Comparison of ENCODE assay signal across 31 cellular contexts in the genomic region with DNA sequence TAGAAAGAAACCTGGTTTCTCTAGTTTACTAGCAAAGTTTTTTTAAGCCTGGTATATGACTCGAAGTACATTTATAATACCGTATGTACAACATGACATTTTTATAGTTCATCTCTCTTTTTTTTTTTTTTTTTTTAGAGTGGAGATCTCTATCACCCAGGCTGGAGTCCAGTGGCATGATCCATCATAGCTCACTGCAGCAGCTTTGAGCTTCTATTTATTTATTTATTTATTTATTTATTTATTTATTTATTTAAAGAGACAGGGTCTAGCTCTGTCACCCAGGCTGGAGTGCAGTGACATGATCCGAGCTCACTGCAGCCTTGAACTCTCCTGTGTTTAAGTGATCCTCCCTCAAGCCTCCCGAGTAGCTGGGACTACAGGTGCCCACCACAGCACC.
"Had no signal": no experiment of that assay in that cellular context is flagged by ENCODE, and none has a peak within 500 bp of the region (broad histone marks: within the 10 kb centered on the region; RNA-seq: fewer than 3 reads in every experiment).

No MANE protein-coding gene starts in this region.

- H3K4me3 ChIP-seq: neural progenitor cell, ovary, psoas muscle, right lobe of liver, sigmoid colon, smooth muscle cell, spleen, suprapubic skin, testis, tibial artery, transverse colon, upper lobe of right lung, uterus had no signal

- DNase-seq: natural killer cell; occipital lobe; ovary; posterior cingulate gyrus; psoas muscle; right cardiac atrium; right lobe of liver; sigmoid colon; spleen; stimulated activated CD4-positive, alpha-beta T cell treated with anti-CD3 and anti-CD28 coated beads, Interleukin-12 subunit alpha, Interleukin-12 subunit beta, amount 100 ng/mL, for 4 hours; stimulated activated CD4-positive, alpha-beta T cell treated with anti-CD3 and anti-CD28 coated beads, Interleukin-1b, Interleukin-23, amount 100 ng/mL, for 48 hours; stimulated activated CD4-positive, alpha-beta T cell treated with anti-CD3 and anti-CD28 coated beads, Interleukin-4, amount 100 ng/mL, for 1 hour; stimulated activated CD4-positive, alpha-beta T cell treated with anti-CD3 and anti-CD28 coated beads, Interleukin-4, amount 100 ng/mL, for 4 hours; stimulated activated CD8-positive, alpha-beta memory T cell treated with anti-CD3 and anti-CD28 coated beads, Interleukin-4, amount 100 ng/mL, for 48 hours; stimulated activated naive CD4-positive, alpha-beta T cell; stimulated activated naive CD8-positive, alpha-beta T cell treated with anti-CD3 and anti-CD28 coated beads, Interleukin-15, amount 100 ng/mL, for 72 hours; stimulated activated naive CD8-positive, alpha-beta T cell treated with anti-CD3 and anti-CD28 coated beads, Interleukin-15, Interleukin-2, amounts not matched to agents 100 U/mL and 50 U/mL, for 24 hours; substantia nigra; testis; tibial artery; transverse colon; upper lobe of right lung; uterus had no signal

- H3K4me3 Mint-ChIP-seq: natural killer cell; nephron; neural progenitor cell; stimulated activated memory B cell treated with anti-CD40 and anti-IgM and Interleukin-4, amounts not matched to agents 10 μg/mL and 1 μg/mL and 100 μg/mL, for 72 hours; stimulated activated naive CD8-positive, alpha-beta T cell treated with anti-CD3 and anti-CD28 coated beads, Interleukin-15, amount 100 ng/mL, for 72 hours; type B pancreatic cell had no signal

- H3K4me2 ChIP-seq: neural progenitor cell, smooth muscle cell had no signal

- H3K4me1 Mint-ChIP-seq: natural killer cell; nephron; neural progenitor cell; stimulated activated memory B cell treated with anti-CD40 and anti-IgM and Interleukin-4, amounts not matched to agents 10 μg/mL and 1 μg/mL and 100 μg/mL, for 72 hours; stimulated activated naive CD8-positive, alpha-beta T cell treated with anti-CD3 and anti-CD28 coated beads, Interleukin-15, amount 100 ng/mL, for 72 hours had no signal

- ATAC-seq: natural killer cell; psoas muscle; right cardiac atrium; right lobe of liver; stimulated activated memory B cell treated with anti-CD40 and anti-IgM and Interleukin-4, amounts not matched to agents 10 μg/mL and 1 μg/mL and 100 μg/mL, for 72 hours; stimulated activated naive CD8-positive, alpha-beta T cell treated with anti-CD3 and anti-CD28 coated beads, Interleukin-15, amount 100 ng/mL, for 72 hours; stimulated activated naive CD8-positive, alpha-beta T cell treated with anti-CD3 and anti-CD28 coated beads, Interleukin-15, Interleukin-2, amounts not matched to agents 100 U/mL and 50 U/mL, for 24 hours; upper lobe of right lung had no signal

- H3K9me3 Mint-ChIP-seq: natural killer cell; nephron; stimulated activated memory B cell treated with anti-CD40 and anti-IgM and Interleukin-4, amounts not matched to agents 10 μg/mL and 1 μg/mL and 100 μg/mL, for 72 hours; stimulated activated naive CD8-positive, alpha-beta T cell treated with anti-CD3 and anti-CD28 coated beads, Interleukin-15, amount 100 ng/mL, for 72 hours; type B pancreatic cell had no signal

- H3K36me3 ChIP-seq: neural progenitor cell, ovary, right lobe of liver, uterus had no signal

- H3K27ac ChIP-seq: neural progenitor cell, ovary, parathyroid adenoma, psoas muscle, right lobe of liver, sigmoid colon, spleen, suprapubic skin, testis, transverse colon, upper lobe of right lung had no signal

- H3K9me3 ChIP-seq: ovary, psoas muscle, right lobe of liver, sigmoid colon, spleen, suprapubic skin, testis, tibial artery, transverse colon, upper lobe of right lung, uterus had no signal

- H3K4me1 ChIP-seq: neural progenitor cell, parathyroid adenoma had no signal

- H3K27me3 ChIP-seq: neural progenitor cell, ovary, right lobe of liver, sigmoid colon, spleen, suprapubic skin, testis, tibial artery, transverse colon, upper lobe of right lung, uterus had no signal

- H3K36me3 Mint-ChIP-seq: natural killer cell; stimulated activated memory B cell treated with anti-CD40 and anti-IgM and Interleukin-4, amounts not matched to agents 10 μg/mL and 1 μg/mL and 100 μg/mL, for 72 hours had no signal

- H3K27me3 Mint-ChIP-seq: progenitor cell of endocrine pancreas; stimulated activated memory B cell treated with anti-CD40 and anti-IgM and Interleukin-4, amounts not matched to agents 10 μg/mL and 1 μg/mL and 100 μg/mL, for 72 hours; stimulated activated naive CD8-positive, alpha-beta T cell treated with anti-CD3 and anti-CD28 coated beads, Interleukin-15, amount 100 ng/mL, for 72 hours; type B pancreatic cell had no signal

- H3K27ac Mint-ChIP-seq: natural killer cell; nephron; neural progenitor cell; progenitor cell of endocrine pancreas; stimulated activated memory B cell treated with anti-CD40 and anti-IgM and Interleukin-4, amounts not matched to agents 10 μg/mL and 1 μg/mL and 100 μg/mL, for 72 hours; stimulated activated naive CD8-positive, alpha-beta T cell treated with anti-CD3 and anti-CD28 coated beads, Interleukin-15, amount 100 ng/mL, for 72 hours; type B pancreatic cell had no signal
